In the genomic region with DNA sequence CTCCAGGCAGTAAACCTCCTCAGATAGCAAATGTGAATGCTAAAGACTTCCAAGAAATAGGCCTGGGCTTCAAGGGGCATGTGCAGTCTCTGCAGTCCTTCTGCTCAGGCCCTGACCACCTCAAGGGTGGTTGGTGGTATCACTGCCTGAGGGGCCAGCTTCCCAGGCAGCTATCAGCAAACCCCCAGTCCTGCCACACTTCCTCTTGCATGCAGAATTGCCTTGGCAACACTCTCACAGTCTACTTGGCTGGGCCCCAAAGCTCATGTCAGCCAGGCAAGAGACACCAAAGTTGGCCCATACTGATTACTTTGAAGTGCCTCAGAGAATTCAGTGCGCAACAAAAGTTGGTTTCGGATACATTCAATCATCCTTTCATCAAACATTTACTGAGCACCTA, we compare ENCODE assay signal across 13 cellular contexts.
A peak's percentile ranks its signal among the peaks of the same experiment; 100 is the strongest.
DNase-seq lines count a peak whose midpoint lies in the region; TF ChIP-seq lines count a peak whose summit lies in the region.
"Had no signal": no experiment of that assay in that cellular context is flagged by ENCODE, and none has a peak within 500 bp of the region (broad histone marks: within the 10 kb centered on the region; RNA-seq: fewer than 3 reads in every experiment).

No MANE protein-coding gene starts in this region.

- H3K27ac ChIP-seq in RWPE1: no peak overlapping the region

- CTCF ChIA-PET in RWPE1 (lab: Yijun Ruan, JAX): no interaction called here

- TF ChIP-seq CTCF in RWPE1 (conservative IDR thresholded peaks at IDR 0.05; ENCODE audit: low read depth): no peak

- DNase-seq in GF-D8 (lab: John Stamatoyannopoulos, UW) (peak; percentile 80), Kasumi-1 (lab: John Stamatoyannopoulos, UW) (peak; percentile 86 to 93), UCSD-AML1 (lab: John Stamatoyannopoulos, UW; ENCODE audit: unreplicated experiment) (peak; percentile 64), medulla oblongata (ENCODE audit: extremely low spot score) (peak; percentile 74), NCI-H2227 (lab: John Stamatoyannopoulos, UW; ENCODE audit: unreplicated experiment) (no peak), RWPE1 (ENCODE audit: low spot score) (no peak)
- DNase-seq in stimulated activated CD8-positive, alpha-beta memory T cell treated with anti-CD3 and anti-CD28 coated beads, Interleukin-4, amount 100 ng/mL, for 48 hours: no peak
- DNase-seq: left colon, naive B cell, NCI-H1930, NCI-H774, retina, SW 1271 had no signal

- POLR2A ChIA-PET in RWPE1 (lab: Yijun Ruan, JAX; ENCODE audit: low non-redundant PET): no interaction called here

Comparison
In these comparisons a context has a peak if more than half of its experiments do, and no peak if none do; other contexts are left out.
1. DNase-seq: peak in GF-D8 (single experiment), Kasumi-1 (2 of 2), UCSD-AML1 (single experiment) and medulla oblongata (single experiment); none in NCI-H2227 (single experiment), stimulated activated CD8-positive, alpha-beta memory T cell treated with anti-CD3 and anti-CD28 coated beads, Interleukin-4, amount 100 ng/mL, for 48 hours (single experiment) and RWPE1 (single experiment).